Comparison of ENCODE assay signal across 1 cellular context in genomic region chr2:210502997-210503621, GRCh38.
TF ChIP-seq lines count a peak whose summit lies in the region.

No MANE protein-coding gene starts in this region.

TF ChIP-seq in GM12878, 131 proteins besides CTCF, POLR2A, EP300 and RAD21 (continued from another document):
- peak; percentile 51; the same call in 1 of the 2 replicates for TF ChIP-seq SMC3 (IDR thresholded peaks at IDR 0.05; ENCODE audit: borderline replicate concordance, low read length)
- TF ChIP-seq ASH2L (IDR thresholded peaks at IDR 0.05; ENCODE audit: borderline replicate concordance, low read depth), result no peak
